17 cellular contexts compared by ENCODE assay signal in the genomic region with DNA sequence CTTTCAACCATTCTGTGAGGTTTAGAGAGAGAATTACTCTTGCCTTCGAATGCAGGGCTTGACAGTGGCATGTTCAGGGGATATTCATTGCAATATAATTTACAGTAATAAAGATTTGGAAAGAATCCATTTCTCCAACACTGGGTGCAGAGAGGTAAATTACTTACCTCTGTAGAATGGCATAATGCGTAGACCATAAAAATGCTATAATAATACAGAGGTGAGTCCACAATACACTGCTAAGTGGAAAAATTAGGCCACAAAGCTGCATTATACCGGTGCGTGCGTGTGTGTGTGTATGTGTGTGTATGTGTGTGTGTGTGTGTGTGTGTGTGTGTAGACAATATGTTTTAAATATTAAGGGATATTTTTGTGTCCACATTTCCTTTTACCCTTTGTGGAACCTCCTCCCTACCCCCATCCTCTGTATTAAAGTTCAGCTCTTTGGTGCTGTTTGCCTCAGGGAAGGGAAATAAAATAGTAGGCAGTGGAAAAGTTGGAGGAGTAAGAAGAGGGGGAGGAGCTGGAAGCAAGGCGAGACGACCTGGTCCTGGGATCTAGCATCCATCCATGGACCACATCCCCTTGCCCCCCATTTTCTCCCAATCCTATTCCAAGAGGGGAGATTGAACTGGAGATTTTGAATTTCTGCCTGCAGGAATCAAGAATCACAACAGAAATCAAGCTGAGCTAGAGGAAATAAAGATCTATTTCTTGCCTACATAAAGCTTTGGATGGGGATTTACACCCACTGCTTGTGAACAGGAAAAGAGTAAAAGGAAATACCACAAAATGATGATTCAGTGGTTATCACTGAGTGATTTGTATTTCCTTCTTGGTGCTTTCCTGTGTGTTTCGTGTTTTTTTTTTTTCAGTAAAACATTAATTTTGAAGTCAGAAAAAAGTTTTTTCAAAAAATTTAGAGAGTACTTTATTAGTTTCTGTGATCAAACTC.
DNase-seq lines count a peak whose midpoint lies in the region; ATAC-seq, FAIRE-seq and TF ChIP-seq lines count a peak whose summit lies in the region.
"Had no signal": no experiment of that assay in that cellular context is flagged by ENCODE, and none has a peak within 500 bp of the region (broad histone marks: within the 10 kb centered on the region; RNA-seq: fewer than 3 reads in every experiment).

No MANE protein-coding gene starts in this region.

- DNase-seq in DND-41: no peak
- DNase-seq in LHCN-M2 (ENCODE audit: low read depth): peak; percentile 19
- no peak for DNase-seq in K562 (ENCODE audit: extremely low read depth in 1 of 4, low spot score in 3 of 4)
- no peak for DNase-seq in natural killer cell treated with Interleukin-12 subunit alpha and Interleukin-12 subunit beta and Interleukin-15 and Interleukin-18, amount 100 ng/mL, for 72 hours (ENCODE audit: low spot score)
- no peak for DNase-seq in HK-2 (ENCODE audit: unreplicated experiment)
- DNase-seq in WERI-Rb-1: no peak
- DNase-seq: activated gamma-delta T cell; CD8-positive, alpha-beta memory T cell; hypothalamus; naive thymus-derived CD8-positive, alpha-beta T cell; NCI-H2171 treated with DMSO at 0.1 percent for 48 hours had no signal

- H3K4me1 ChIP-seq in DND-41 (ENCODE audit: insufficient read depth, low read length) (no peaks in the 10 kb centered on the region; the same call in 1 of the 2 replicates), K562 (replicated peaks in 1 of 2; ENCODE audit: control insufficient read depth in 2 of 2, insufficient read depth in 2 of 2, low read length in 2 of 2) (no peaks in the 10 kb centered on the region)

- H3K4me2 ChIP-seq in DND-41 (ENCODE audit: insufficient read depth, low read length): no peak overlapping the region
- no peak overlapping the region for H3K4me2 ChIP-seq in K562 (ENCODE audit: insufficient read depth, low read length)

- peak overlapping the region; percentile 11 to 47 for H3K27ac Mint-ChIP-seq in natural killer cell treated with Interleukin-12 subunit alpha and Interleukin-12 subunit beta and Interleukin-15 and Interleukin-18, amount 100 ng/mL, for 72 hours
- H3K27ac Mint-ChIP-seq: naive thymus-derived CD8-positive, alpha-beta T cell had no signal

- no peak for TF ChIP-seq EP300 in K562 (IDR thresholded peaks at IDR 0.05; ENCODE audit: low read length)

- TF ChIP-seq POLR2A in K562 (conservative IDR thresholded peaks at IDR 0.05): no peak

- H3K9me3 ChIP-seq in DND-41 (ENCODE audit: insufficient read depth, low read length, severe bottlenecking): no peaks in the 10 kb centered on the region
- H3K9me3 ChIP-seq in K562 (replicated peaks; ENCODE audit: control insufficient read depth, insufficient read depth, low read depth, low read length): no peaks in the 10 kb centered on the region
- H3K9me3 ChIP-seq in WERI-Rb-1 (ENCODE audit: severe bottlenecking): no peaks in the 10 kb centered on the region

- POLR2A ChIA-PET in K562 (lab: Yijun Ruan, JAX): interaction anchor here (0.6 kb wide), 1 partner anchor 560 kb away, joined by 3 read pairs; no protein-coding TSS in a partner anchor

- H2AFZ ChIP-seq in DND-41 (ENCODE audit: low read depth, low read length) (no peak overlapping the region), K562 (ENCODE audit: low read depth, low read length) (no peak overlapping the region)

- in situ Hi-C loops in K562 (cut with MboI): no loop called here

- H3K9me1 ChIP-seq in K562 (ENCODE audit: control insufficient read depth, insufficient read depth, low read length): no peaks in the 10 kb centered on the region

- TF ChIP-seq RAD21 in K562 (CRISPR knock-in tag; conservative IDR thresholded peaks at IDR 0.05 in 1 of 2, IDR thresholded peaks at IDR 0.05 in 1 of 2): no peak

- H3K27me3 ChIP-seq in DND-41 (ENCODE audit: insufficient read depth, low read length, poor library complexity) (no peaks in the 10 kb centered on the region), K562 (ENCODE audit: control insufficient read depth in 2 of 2, insufficient read depth in 2 of 2, low read length in 2 of 2) (peaks cover 0 to 9% of the 10 kb centered on the region in 2 experiments; a peak in 4 of 5 replicates), WERI-Rb-1 (ENCODE audit: insufficient read depth, low read depth, severe bottlenecking) (peaks cover 14% of the 10 kb centered on the region)

- CTCF ChIA-PET in K562 (lab: Yijun Ruan, JAX; ENCODE audit: low intra/inter-chr PET ratio): no interaction called here

- H3K27me3 Mint-ChIP-seq in natural killer cell treated with Interleukin-12 subunit alpha and Interleukin-12 subunit beta and Interleukin-15 and Interleukin-18, amount 100 ng/mL, for 72 hours: peaks cover 16 to 19% of the 10 kb centered on the region in 2 donors

- TF ChIP-seq CTCF in DND-41 (IDR thresholded peaks at IDR 0.05; ENCODE audit: borderline replicate concordance, extremely low read depth, low read length, poor library complexity, severe bottlenecking): no peak
- TF ChIP-seq CTCF in K562 (IDR thresholded peaks at IDR 0.05 in 2 of 3, conservative IDR thresholded peaks at IDR 0.05 in 1 of 3; ENCODE audit: insufficient read depth in 2 of 3, low read depth in 1 of 3, low read length in 3 of 3): no peak
- no peak for TF ChIP-seq CTCF in WERI-Rb-1 (IDR thresholded peaks at IDR 0.05; ENCODE audit: low read depth, low read length)

- H3K36me3 ChIP-seq in DND-41 (ENCODE audit: insufficient read depth, low read length) (no peaks in the 10 kb centered on the region), K562 (ENCODE audit: control insufficient read depth, insufficient read depth, low read length) (no peaks in the 10 kb centered on the region), WERI-Rb-1 (no peaks in the 10 kb centered on the region)

- no peaks in the 10 kb centered on the region for H3K79me2 ChIP-seq in DND-41 (ENCODE audit: insufficient read depth, low read length)
- H3K79me2 ChIP-seq in K562 (ENCODE audit: control insufficient read depth, insufficient read depth, low read length): no peaks in the 10 kb centered on the region

- peak; percentile 57; the same call in 1 of the 3 replicates for ATAC-seq in DND-41 (ENCODE audit: insufficient read depth, low read depth)
- no peak for ATAC-seq in K562
- peak; percentile 71 to 75 for ATAC-seq in natural killer cell treated with Interleukin-12 subunit alpha and Interleukin-12 subunit beta and Interleukin-15 and Interleukin-18, amount 100 ng/mL, for 72 hours
- no peak for ATAC-seq in GM21528 (IDR thresholded peaks at IDR 0.05; ENCODE audit: low FRiP score, unreplicated experiment)
- no peak for ATAC-seq in HG02970 (IDR thresholded peaks at IDR 0.05; ENCODE audit: low FRiP score, unreplicated experiment)

- H3K4me3 ChIP-seq in DND-41 (ENCODE audit: low read depth in 1 of 2, low read length in 2 of 2) (no peak overlapping the region), K562 (no peak overlapping the region), WERI-Rb-1 (ENCODE audit: low read depth, low read length) (no peak overlapping the region)

- under 1% methylated on average over 8 of the region's 8 CpGs for WGBS in K562 (ENCODE audit: insufficient coverage, low coverage, missing lambda C conversion rate)

- peaks cover 5% of the 10 kb centered on the region for H3K36me3 Mint-ChIP-seq in natural killer cell treated with Interleukin-12 subunit alpha and Interleukin-12 subunit beta and Interleukin-15 and Interleukin-18, amount 100 ng/mL, for 72 hours

- intact Hi-C loops in K562 (cut with micrococcal nuclease): no loop called here

- H3K4me1 Mint-ChIP-seq in natural killer cell treated with Interleukin-12 subunit alpha and Interleukin-12 subunit beta and Interleukin-15 and Interleukin-18, amount 100 ng/mL, for 72 hours (ENCODE audit: low read depth in 2 of 2): peaks cover 22 to 29% of the 10 kb centered on the region in 2 donors

- peaks cover 4% of the 10 kb centered on the region for H3K9me3 Mint-ChIP-seq in natural killer cell treated with Interleukin-12 subunit alpha and Interleukin-12 subunit beta and Interleukin-15 and Interleukin-18, amount 100 ng/mL, for 72 hours
- H3K9me3 Mint-ChIP-seq: central memory CD8-positive, alpha-beta T cell had no signal

- BruUV-seq in K562 (replicated peaks; lab: Mats Ljungman, UMichigan): no TSS peak

- no peak for FAIRE-seq in K562 (lab: Jason Lieb, UNC)
- FAIRE-seq: GM18507, H1 had no signal

- peak overlapping the region; percentile 52 for H3K4me3 Mint-ChIP-seq in natural killer cell treated with Interleukin-12 subunit alpha and Interleukin-12 subunit beta and Interleukin-15 and Interleukin-18, amount 100 ng/mL, for 72 hours
- H3K4me3 Mint-ChIP-seq: CD8-positive, alpha-beta memory T cell; central memory CD8-positive, alpha-beta T cell; naive thymus-derived CD8-positive, alpha-beta T cell had no signal

- H3K9ac ChIP-seq in DND-41 (ENCODE audit: low read depth, low read length) (no peak overlapping the region), K562 (ENCODE audit: insufficient read depth in 1 of 2, low read depth in 2 of 2, low read length in 2 of 2) (no peak overlapping the region)

- no peaks in the 10 kb centered on the region for H4K20me1 ChIP-seq in DND-41 (ENCODE audit: insufficient read depth, low read length)
- H4K20me1 ChIP-seq in K562 (replicated peaks; ENCODE audit: control insufficient read depth, insufficient read depth, low read length): no peaks in the 10 kb centered on the region

- no peak overlapping the region for H3K27ac ChIP-seq in DND-41 (ENCODE audit: low read length)
- no peak overlapping the region for H3K27ac ChIP-seq in K562 (ENCODE audit: extremely low read depth, low read depth, low read length)
- no peak overlapping the region for H3K27ac ChIP-seq in WERI-Rb-1
- H3K27ac ChIP-seq: HL-60 had no signal

TF ChIP-seq in K562, 482 proteins besides CTCF, POLR2A, EP300 and RAD21 (continues in another document):
- no peak for TF ChIP-seq ZNF184 (CRISPR knock-in tag; IDR thresholded peaks at IDR 0.05)
- peak; percentile 24; the same call in 1 of the 2 replicates for TF ChIP-seq ZNF316 (IDR thresholded peaks at IDR 0.05)
- TF ChIP-seq MECOM (CRISPR knock-in tag; IDR thresholded peaks at IDR 0.05): no peak
- TF ChIP-seq, protein P1, sequence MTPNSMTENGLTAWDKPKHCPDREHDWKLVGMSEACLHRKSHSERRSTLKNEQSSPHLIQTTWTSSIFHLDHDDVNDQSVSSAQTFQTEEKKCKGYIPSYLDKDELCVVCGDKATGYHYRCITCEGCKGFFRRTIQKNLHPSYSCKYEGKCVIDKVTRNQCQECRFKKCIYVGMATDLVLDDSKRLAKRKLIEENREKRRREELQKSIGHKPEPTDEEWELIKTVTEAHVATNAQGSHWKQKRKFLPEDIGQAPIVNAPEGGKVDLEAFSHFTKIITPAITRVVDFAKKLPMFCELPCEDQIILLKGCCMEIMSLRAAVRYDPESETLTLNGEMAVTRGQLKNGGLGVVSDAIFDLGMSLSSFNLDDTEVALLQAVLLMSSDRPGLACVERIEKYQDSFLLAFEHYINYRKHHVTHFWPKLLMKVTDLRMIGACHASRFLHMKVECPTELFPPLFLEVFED (CRISPR knock-in tag; conservative IDR thresholded peaks at IDR 0.05): no peak

Comparison
In these comparisons a context has a peak if more than half of its experiments do, and no peak if none do; other contexts are left out.
1. ATAC-seq: peak in DND-41 (single experiment) and natural killer cell treated with Interleukin-12 subunit alpha and Interleukin-12 subunit beta and Interleukin-15 and Interleukin-18, amount 100 ng/mL, for 72 hours (2 of 2); none in K562 (single experiment), GM21528 (single experiment) and HG02970 (single experiment).